Comparison of ENCODE assay signal across 1 cellular context in genomic region chr6:26312501-26313390, GRCh38.
A peak's percentile ranks its signal among the peaks of the same experiment; 100 is the strongest.
TF ChIP-seq lines count a peak whose summit lies in the region.

No MANE protein-coding gene starts in this region.

TF ChIP-seq in SK-N-SH, 30 proteins besides CTCF, POLR2A, EP300 and RAD21 (continued from another document):
- TF ChIP-seq IRF3 (IDR thresholded peaks at IDR 0.05; ENCODE audit: low read depth, low read length) (no peak), EZH2phosphoT487 (IDR thresholded peaks at IDR 0.05; ENCODE audit: borderline replicate concordance, low read depth) (no peak), USF2 (IDR thresholded peaks at IDR 0.05; ENCODE audit: borderline replicate concordance, low read depth, low read length) (no peak), SIN3A (IDR thresholded peaks at IDR 0.05; ENCODE audit: borderline replicate concordance, low read depth, low read length) (no peak), YY1 (IDR thresholded peaks at IDR 0.05; ENCODE audit: low read depth) (no peak), CHD2 (IDR thresholded peaks at IDR 0.05; ENCODE audit: low read length, partially characterized antibody) (no peak), RFX5 (IDR thresholded peaks at IDR 0.05; ENCODE audit: low read length) (no peak), FOXJ3 (CRISPR knock-in tag; IDR thresholded peaks at IDR 0.05) (no peak), TAF1 (IDR thresholded peaks at IDR 0.05; ENCODE audit: borderline replicate concordance, low read depth, low read length) (no peak), GATA2 (CRISPR knock-in tag; IDR thresholded peaks at IDR 0.05) (no peak), TEAD4 (IDR thresholded peaks at IDR 0.05; ENCODE audit: borderline replicate concordance, insufficient read depth) (peak; percentile 77), FOSL2 (IDR thresholded peaks at IDR 0.05; ENCODE audit: borderline replicate concordance, low read depth) (peak; percentile 75), RCOR1 (IDR thresholded peaks at IDR 0.05; ENCODE audit: low read length) (peak; percentile 32), RXRA (IDR thresholded peaks at IDR 0.05; ENCODE audit: borderline replicate concordance, low read depth) (peak; percentile 82), JUND (IDR thresholded peaks at IDR 0.05) (no peak), MXI1 (IDR thresholded peaks at IDR 0.05; ENCODE audit: low read depth, low read length) (0 out of 2 replicates have a peak, but pooled peaks have one; percentile 9), NFIC (IDR thresholded peaks at IDR 0.05; ENCODE audit: borderline replicate concordance) (peak; percentile 23; the same call in 1 of the 2 replicates), FOXM1 (IDR thresholded peaks at IDR 0.05; ENCODE audit: low read depth) (no peak), ELF1 (IDR thresholded peaks at IDR 0.05) (no peak), SMC3 (IDR thresholded peaks at IDR 0.05; ENCODE audit: low read depth, low read length) (no peak)
- TF ChIP-seq, protein P1, sequence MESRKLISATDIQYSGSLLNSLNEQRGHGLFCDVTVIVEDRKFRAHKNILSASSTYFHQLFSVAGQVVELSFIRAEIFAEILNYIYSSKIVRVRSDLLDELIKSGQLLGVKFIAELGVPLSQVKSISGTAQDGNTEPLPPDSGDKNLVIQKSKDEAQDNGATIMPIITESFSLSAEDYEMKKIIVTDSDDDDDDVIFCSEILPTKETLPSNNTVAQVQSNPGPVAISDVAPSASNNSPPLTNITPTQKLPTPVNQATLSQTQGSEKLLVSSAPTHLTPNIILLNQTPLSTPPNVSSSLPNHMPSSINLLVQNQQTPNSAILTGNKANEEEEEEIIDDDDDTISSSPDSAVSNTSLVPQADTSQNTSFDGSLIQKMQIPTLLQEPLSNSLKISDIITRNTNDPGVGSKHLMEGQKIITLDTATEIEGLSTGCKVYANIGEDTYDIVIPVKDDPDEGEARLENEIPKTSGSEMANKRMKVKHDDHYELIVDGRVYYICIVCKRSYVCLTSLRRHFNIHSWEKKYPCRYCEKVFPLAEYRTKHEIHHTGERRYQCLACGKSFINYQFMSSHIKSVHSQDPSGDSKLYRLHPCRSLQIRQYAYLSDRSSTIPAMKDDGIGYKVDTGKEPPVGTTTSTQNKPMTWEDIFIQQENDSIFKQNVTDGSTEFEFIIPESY (IDR thresholded peaks at IDR 0.05; ENCODE audit: borderline replicate concordance, low read depth), result 0 out of 2 replicates have a peak, but pooled peaks have one; percentile 41
- TF ChIP-seq, protein P2, sequence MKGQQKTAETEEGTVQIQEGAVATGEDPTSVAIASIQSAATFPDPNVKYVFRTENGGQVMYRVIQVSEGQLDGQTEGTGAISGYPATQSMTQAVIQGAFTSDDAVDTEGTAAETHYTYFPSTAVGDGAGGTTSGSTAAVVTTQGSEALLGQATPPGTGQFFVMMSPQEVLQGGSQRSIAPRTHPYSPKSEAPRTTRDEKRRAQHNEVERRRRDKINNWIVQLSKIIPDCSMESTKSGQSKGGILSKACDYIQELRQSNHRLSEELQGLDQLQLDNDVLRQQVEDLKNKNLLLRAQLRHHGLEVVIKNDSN (IDR thresholded peaks at IDR 0.05; ENCODE audit: borderline replicate concordance, low read depth), result no peak
- TF ChIP-seq, protein P3, sequence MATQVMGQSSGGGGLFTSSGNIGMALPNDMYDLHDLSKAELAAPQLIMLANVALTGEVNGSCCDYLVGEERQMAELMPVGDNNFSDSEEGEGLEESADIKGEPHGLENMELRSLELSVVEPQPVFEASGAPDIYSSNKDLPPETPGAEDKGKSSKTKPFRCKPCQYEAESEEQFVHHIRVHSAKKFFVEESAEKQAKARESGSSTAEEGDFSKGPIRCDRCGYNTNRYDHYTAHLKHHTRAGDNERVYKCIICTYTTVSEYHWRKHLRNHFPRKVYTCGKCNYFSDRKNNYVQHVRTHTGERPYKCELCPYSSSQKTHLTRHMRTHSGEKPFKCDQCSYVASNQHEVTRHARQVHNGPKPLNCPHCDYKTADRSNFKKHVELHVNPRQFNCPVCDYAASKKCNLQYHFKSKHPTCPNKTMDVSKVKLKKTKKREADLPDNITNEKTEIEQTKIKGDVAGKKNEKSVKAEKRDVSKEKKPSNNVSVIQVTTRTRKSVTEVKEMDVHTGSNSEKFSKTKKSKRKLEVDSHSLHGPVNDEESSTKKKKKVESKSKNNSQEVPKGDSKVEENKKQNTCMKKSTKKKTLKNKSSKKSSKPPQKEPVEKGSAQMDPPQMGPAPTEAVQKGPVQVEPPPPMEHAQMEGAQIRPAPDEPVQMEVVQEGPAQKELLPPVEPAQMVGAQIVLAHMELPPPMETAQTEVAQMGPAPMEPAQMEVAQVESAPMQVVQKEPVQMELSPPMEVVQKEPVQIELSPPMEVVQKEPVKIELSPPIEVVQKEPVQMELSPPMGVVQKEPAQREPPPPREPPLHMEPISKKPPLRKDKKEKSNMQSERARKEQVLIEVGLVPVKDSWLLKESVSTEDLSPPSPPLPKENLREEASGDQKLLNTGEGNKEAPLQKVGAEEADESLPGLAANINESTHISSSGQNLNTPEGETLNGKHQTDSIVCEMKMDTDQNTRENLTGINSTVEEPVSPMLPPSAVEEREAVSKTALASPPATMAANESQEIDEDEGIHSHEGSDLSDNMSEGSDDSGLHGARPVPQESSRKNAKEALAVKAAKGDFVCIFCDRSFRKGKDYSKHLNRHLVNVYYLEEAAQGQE (IDR thresholded peaks at IDR 0.05; ENCODE audit: low read depth, low read length), result peak; percentile 44; the same call in 1 of the 2 replicates
- TF ChIP-seq, protein P4, sequence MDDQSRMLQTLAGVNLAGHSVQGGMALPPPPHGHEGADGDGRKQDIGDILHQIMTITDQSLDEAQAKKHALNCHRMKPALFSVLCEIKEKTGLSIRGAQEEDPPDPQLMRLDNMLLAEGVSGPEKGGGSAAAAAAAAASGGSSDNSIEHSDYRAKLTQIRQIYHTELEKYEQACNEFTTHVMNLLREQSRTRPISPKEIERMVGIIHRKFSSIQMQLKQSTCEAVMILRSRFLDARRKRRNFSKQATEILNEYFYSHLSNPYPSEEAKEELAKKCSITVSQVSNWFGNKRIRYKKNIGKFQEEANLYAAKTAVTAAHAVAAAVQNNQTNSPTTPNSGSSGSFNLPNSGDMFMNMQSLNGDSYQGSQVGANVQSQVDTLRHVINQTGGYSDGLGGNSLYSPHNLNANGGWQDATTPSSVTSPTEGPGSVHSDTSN (IDR thresholded peaks at IDR 0.05), result no peak
